Comparison of ENCODE assay signal across 1 cellular context in the genomic region with DNA sequence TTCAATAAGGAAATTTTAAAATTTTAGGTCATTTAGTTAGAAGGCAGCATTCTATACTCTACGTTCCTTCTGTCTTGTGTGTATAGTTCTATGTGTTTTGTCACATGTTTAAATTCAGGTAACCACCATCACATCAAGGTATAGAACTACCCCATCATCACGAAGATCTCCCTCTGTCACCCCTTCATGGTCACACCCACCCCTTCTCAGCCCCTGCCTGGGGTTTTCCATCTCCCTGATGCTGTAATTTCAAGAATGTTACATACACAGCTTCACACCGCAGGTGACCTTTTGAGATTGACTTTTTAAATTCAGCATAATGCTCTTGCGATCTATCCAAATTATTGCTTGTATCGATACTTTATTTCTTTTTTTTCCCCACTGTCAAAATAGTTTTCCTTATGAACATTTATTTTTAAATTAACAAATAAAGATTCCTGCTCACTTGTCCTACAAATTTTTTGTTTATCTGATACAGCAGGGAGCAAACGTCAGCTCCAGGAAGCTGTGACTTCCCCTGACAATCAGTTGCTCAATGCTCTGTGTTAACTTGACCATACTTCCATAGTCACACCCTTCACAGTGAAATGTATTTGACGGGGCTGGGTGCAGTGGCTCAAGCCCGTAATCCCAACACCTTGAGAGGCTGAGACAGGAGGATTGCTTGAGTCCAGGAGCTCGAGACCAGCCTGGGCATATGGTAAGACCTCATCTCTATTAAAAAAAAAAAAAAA.
A peak's percentile ranks its signal among the peaks of the same experiment; 100 is the strongest.
TF ChIP-seq lines count a peak whose summit lies in the region.

No MANE protein-coding gene starts in this region.

TF ChIP-seq in GM12878, 131 proteins besides CTCF, POLR2A, EP300 and RAD21 (continued from another document):
- TF ChIP-seq, protein P1, sequence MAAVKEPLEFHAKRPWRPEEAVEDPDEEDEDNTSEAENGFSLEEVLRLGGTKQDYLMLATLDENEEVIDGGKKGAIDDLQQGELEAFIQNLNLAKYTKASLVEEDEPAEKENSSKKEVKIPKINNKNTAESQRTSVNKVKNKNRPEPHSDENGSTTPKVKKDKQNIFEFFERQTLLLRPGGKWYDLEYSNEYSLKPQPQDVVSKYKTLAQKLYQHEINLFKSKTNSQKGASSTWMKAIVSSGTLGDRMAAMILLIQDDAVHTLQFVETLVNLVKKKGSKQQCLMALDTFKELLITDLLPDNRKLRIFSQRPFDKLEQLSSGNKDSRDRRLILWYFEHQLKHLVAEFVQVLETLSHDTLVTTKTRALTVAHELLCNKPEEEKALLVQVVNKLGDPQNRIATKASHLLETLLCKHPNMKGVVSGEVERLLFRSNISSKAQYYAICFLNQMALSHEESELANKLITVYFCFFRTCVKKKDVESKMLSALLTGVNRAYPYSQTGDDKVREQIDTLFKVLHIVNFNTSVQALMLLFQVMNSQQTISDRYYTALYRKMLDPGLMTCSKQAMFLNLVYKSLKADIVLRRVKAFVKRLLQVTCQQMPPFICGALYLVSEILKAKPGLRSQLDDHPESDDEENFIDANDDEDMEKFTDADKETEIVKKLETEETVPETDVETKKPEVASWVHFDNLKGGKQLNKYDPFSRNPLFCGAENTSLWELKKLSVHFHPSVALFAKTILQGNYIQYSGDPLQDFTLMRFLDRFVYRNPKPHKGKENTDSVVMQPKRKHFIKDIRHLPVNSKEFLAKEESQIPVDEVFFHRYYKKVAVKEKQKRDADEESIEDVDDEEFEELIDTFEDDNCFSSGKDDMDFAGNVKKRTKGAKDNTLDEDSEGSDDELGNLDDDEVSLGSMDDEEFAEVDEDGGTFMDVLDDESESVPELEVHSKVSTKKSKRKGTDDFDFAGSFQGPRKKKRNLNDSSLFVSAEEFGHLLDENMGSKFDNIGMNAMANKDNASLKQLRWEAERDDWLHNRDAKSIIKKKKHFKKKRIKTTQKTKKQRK (IDR thresholded peaks at IDR 0.05; ENCODE audit: low read depth, low read length), result no peak
- TF ChIP-seq CREM (IDR thresholded peaks at IDR 0.05; ENCODE audit: low read depth) (0 out of 2 replicates have a peak, but pooled peaks have one; percentile 11), JUNB (IDR thresholded peaks at IDR 0.05) (peak; percentile 40), RUNX3 (IDR thresholded peaks at IDR 0.05; ENCODE audit: low read length) (peak; percentile 35; the same call in 1 of the 2 replicates), TBL1XR1 (IDR thresholded peaks at IDR 0.05; ENCODE audit: low read depth, low read length) (no peak), NFIC (IDR thresholded peaks at IDR 0.05; ENCODE audit: low read depth, low read length) (peak; percentile 21; the same call in 1 of the 2 replicates), NR2F1 (conservative IDR thresholded peaks at IDR 0.05) (0 out of 2 replicates have a peak, but pooled peaks have one; percentile 18), ZNF622 (IDR thresholded peaks at IDR 0.05) (no peak)
- TF ChIP-seq, protein P2, sequence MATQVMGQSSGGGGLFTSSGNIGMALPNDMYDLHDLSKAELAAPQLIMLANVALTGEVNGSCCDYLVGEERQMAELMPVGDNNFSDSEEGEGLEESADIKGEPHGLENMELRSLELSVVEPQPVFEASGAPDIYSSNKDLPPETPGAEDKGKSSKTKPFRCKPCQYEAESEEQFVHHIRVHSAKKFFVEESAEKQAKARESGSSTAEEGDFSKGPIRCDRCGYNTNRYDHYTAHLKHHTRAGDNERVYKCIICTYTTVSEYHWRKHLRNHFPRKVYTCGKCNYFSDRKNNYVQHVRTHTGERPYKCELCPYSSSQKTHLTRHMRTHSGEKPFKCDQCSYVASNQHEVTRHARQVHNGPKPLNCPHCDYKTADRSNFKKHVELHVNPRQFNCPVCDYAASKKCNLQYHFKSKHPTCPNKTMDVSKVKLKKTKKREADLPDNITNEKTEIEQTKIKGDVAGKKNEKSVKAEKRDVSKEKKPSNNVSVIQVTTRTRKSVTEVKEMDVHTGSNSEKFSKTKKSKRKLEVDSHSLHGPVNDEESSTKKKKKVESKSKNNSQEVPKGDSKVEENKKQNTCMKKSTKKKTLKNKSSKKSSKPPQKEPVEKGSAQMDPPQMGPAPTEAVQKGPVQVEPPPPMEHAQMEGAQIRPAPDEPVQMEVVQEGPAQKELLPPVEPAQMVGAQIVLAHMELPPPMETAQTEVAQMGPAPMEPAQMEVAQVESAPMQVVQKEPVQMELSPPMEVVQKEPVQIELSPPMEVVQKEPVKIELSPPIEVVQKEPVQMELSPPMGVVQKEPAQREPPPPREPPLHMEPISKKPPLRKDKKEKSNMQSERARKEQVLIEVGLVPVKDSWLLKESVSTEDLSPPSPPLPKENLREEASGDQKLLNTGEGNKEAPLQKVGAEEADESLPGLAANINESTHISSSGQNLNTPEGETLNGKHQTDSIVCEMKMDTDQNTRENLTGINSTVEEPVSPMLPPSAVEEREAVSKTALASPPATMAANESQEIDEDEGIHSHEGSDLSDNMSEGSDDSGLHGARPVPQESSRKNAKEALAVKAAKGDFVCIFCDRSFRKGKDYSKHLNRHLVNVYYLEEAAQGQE (IDR thresholded peaks at IDR 0.05; ENCODE audit: low read depth, low read length), result no peak
